Comparison of ENCODE assay signal across 9 cellular contexts in the genomic region with DNA sequence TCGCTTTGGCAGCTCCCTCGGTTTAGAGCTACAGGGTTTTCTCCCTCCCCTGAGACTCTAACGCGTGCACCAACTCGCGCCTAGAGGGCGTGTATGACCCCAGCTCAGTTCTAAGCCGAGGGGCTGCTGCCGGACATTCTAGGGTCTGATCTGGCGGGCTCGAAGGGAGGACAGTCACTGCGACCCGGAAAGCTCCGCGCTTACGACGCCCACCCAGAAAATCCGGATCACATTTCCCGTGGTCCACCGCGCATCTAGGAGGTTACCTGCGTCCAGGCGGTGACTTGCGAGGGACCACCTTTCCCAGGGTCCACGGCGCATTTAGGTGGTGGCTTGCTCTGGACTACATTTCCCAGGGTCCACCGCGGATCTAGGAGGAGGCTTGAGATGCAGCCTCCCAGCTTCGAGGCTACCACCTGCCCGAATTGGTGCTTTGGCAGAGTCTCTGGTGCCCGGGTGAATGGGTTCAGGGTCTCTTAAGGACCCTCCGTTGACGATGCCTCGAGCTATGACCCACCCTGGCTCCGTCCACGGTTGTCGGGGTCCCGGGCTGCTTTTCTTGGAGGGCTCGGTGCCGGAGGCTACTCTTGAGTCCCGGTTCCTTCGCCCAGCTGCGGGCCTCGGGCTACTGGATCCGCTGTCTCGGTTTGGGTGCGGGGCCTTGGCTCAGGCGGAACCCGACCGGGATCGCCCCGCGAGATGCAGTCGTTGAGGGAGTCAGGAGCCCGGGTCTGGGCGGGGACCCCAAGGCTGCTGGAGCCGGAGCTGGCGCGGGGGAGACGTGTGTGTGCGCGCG. TPM values are rescaled to one million over a fixed set of nuclear protein-coding genes. Genes with fewer than 3 reads are reported as not detected.
DNase-seq lines count a peak whose midpoint lies in the region; ATAC-seq and TF ChIP-seq lines count a peak whose summit lies in the region.
"Had no signal": no experiment of that assay in that cellular context is flagged by ENCODE, and none has a peak within 500 bp of the region (broad histone marks: within the 10 kb centered on the region; RNA-seq: fewer than 3 reads in every experiment).

No MANE protein-coding gene starts in this region.

- H3K4me3 ChIP-seq in breast epithelium (peak overlapping the region; percentile 21 to 62 (median 52)), endodermal cell (ENCODE audit: low read length) (peak overlapping the region; percentile 78), uterus (peak overlapping the region; percentile 16 to 24), MM.1S (ENCODE audit: low read length) (no peak overlapping the region)
- H3K4me3 ChIP-seq in effector memory CD4-positive, alpha-beta T cell (ENCODE audit: insufficient read depth, low read depth, low read length, poor library complexity, severe bottlenecking), result no peak overlapping the region

- H2AFZ ChIP-seq in MM.1S (ENCODE audit: low read length), result no peak overlapping the region

- H3K9me3 ChIP-seq in breast epithelium, result peaks cover 0 to 3% of the 10 kb centered on the region in 2 donors
- no peaks in the 10 kb centered on the region for H3K9me3 ChIP-seq in endodermal cell (ENCODE audit: control insufficient read depth, low read length)
- no peaks in the 10 kb centered on the region for H3K9me3 ChIP-seq in uterus
- peaks cover 3% of the 10 kb centered on the region for H3K9me3 ChIP-seq in effector memory CD4-positive, alpha-beta T cell (ENCODE audit: control insufficient read depth, low read length)
- no peaks in the 10 kb centered on the region for H3K9me3 ChIP-seq in MM.1S (replicated peaks; ENCODE audit: insufficient read depth, low read length)

- H3K9me2 ChIP-seq in MM.1S (replicated peaks; ENCODE audit: insufficient read depth, low read length), result no peaks in the 10 kb centered on the region

- H3K9ac ChIP-seq in endodermal cell (ENCODE audit: extremely low read depth, low read length, poor library complexity, severe bottlenecking) (no peak overlapping the region), MM.1S (ENCODE audit: low read length) (no peak overlapping the region)

- peaks cover 6% of the 10 kb centered on the region for H3K36me3 Mint-ChIP-seq in MCF 10A (ENCODE audit: insufficient read depth, unreplicated experiment)
- peaks cover 2% of the 10 kb centered on the region for H3K36me3 Mint-ChIP-seq in endodermal cell (ENCODE audit: low read depth)
- H3K36me3 Mint-ChIP-seq: IgD-negative memory B cell had no signal

- DNase-seq in breast epithelium (ENCODE audit: low spot score in 2 of 2), result no peak
- DNase-seq in MCF 10A (ENCODE audit: unreplicated experiment), result no peak
- peak; percentile 95 for DNase-seq in endodermal cell
- peak; percentile 8 for DNase-seq in midbrain (lab: John Stamatoyannopoulos, UW)
- DNase-seq in uterus, result no peak
- DNase-seq in effector memory CD4-positive, alpha-beta T cell, result no peak
- DNase-seq in MM.1S, result no peak

- no peaks in the 10 kb centered on the region for H4K20me1 ChIP-seq in MM.1S (ENCODE audit: insufficient read depth, low read length)

- H3K4me1 Mint-ChIP-seq in MCF 10A (ENCODE audit: insufficient read depth, unreplicated experiment) (no peaks in the 10 kb centered on the region), endodermal cell (peaks cover 22% of the 10 kb centered on the region)

- H3F3A ChIP-seq in MM.1S (ENCODE audit: insufficient read depth, low read length), result no peaks in the 10 kb centered on the region

- H3K36me3 ChIP-seq in breast epithelium (no peaks in the 10 kb centered on the region), endodermal cell (ENCODE audit: control insufficient read depth, insufficient read depth, low read length) (no peaks in the 10 kb centered on the region), uterus (no peaks in the 10 kb centered on the region), MM.1S (replicated peaks; ENCODE audit: insufficient read depth, low read length) (no peaks in the 10 kb centered on the region)
- no peaks in the 10 kb centered on the region for H3K36me3 ChIP-seq in effector memory CD4-positive, alpha-beta T cell (ENCODE audit: control insufficient read depth, insufficient read depth, low read length)

- POLR2A ChIA-PET in MCF 10A (lab: Yijun Ruan, JAX), result no interaction called here

- intact Hi-C loops in breast epithelium (cut with DNase I; ENCODE audit: low total_unique reads) (no loop called here), MCF 10A (cut with micrococcal nuclease) (no loop called here), uterus (cut with DNase I; ENCODE audit: low total_unique reads) (no loop called here)

- no peak for ATAC-seq in HG03442 (IDR thresholded peaks at IDR 0.05; ENCODE audit: unreplicated experiment)

- TF ChIP-seq POLR2A in breast epithelium (IDR thresholded peaks at IDR 0.05) (no peak), uterus (IDR thresholded peaks at IDR 0.05) (no peak)

- no peak overlapping the region for H3K4me2 ChIP-seq in MM.1S (ENCODE audit: low read depth, low read length)

- H3K27ac Mint-ChIP-seq in MCF 10A (ENCODE audit: low read depth, unreplicated experiment), result no peak overlapping the region
- peak overlapping the region; percentile 75 for H3K27ac Mint-ChIP-seq in endodermal cell

- H3K4me3 Mint-ChIP-seq in MCF 10A (ENCODE audit: unreplicated experiment) (no peak overlapping the region), endodermal cell (peak overlapping the region; percentile 62)

- no peaks in the 10 kb centered on the region for H3K79me2 ChIP-seq in MM.1S (ENCODE audit: low read length)

- BruUV-seq in MCF 10A (replicated peaks; lab: Mats Ljungman, UMichigan), result no TSS peak

- 63 to 64% methylated on average over 51 to 63 of the region's 63 CpGs for WGBS in endodermal cell (ENCODE audit: insufficient coverage in 1 of 2, insufficient read length in 1 of 2), 2 experiments

- no peak overlapping the region for H3K27ac ChIP-seq in breast epithelium
- no peak overlapping the region for H3K27ac ChIP-seq in endodermal cell (ENCODE audit: low read depth, low read length)
- no peak overlapping the region for H3K27ac ChIP-seq in uterus
- H3K27ac ChIP-seq in effector memory CD4-positive, alpha-beta T cell (ENCODE audit: insufficient read depth, low read length, poor library complexity, severe bottlenecking), result no peak overlapping the region
- H3K27ac ChIP-seq in MM.1S (ENCODE audit: low read length), result no peak overlapping the region

- H3K4me1 ChIP-seq in breast epithelium (no peaks in the 10 kb centered on the region), endodermal cell (ENCODE audit: control insufficient read depth, insufficient read depth, low read length) (no peaks in the 10 kb centered on the region), uterus (no peaks in the 10 kb centered on the region), MM.1S (ENCODE audit: low read length) (no peaks in the 10 kb centered on the region)
- no peaks in the 10 kb centered on the region for H3K4me1 ChIP-seq in effector memory CD4-positive, alpha-beta T cell (ENCODE audit: control insufficient read depth, insufficient read depth, low read length, poor library complexity, severe bottlenecking)

- CTCF ChIA-PET in MCF 10A (lab: Yijun Ruan, JAX), result no interaction called here

- no peak for TF ChIP-seq CTCF in breast epithelium (IDR thresholded peaks at IDR 0.05)
- no peak for TF ChIP-seq CTCF in MCF 10A (IDR thresholded peaks at IDR 0.05; ENCODE audit: unreplicated experiment)
- TF ChIP-seq CTCF in endodermal cell (conservative IDR thresholded peaks at IDR 0.05), result peak; percentile 63
- no peak for TF ChIP-seq CTCF in uterus (IDR thresholded peaks at IDR 0.05)
- no peak for TF ChIP-seq CTCF in MM.1S (IDR thresholded peaks at IDR 0.05; ENCODE audit: low read length)

- H3K27me3 Mint-ChIP-seq in MCF 10A (ENCODE audit: insufficient read depth, unreplicated experiment) (no peaks in the 10 kb centered on the region), endodermal cell (ENCODE audit: insufficient read depth) (peaks cover 13% of the 10 kb centered on the region)

- H3K27me3 ChIP-seq in breast epithelium, result no peaks in the 10 kb centered on the region
- H3K27me3 ChIP-seq in endodermal cell (ENCODE audit: control insufficient read depth, insufficient read depth, low read length, poor library complexity, severe bottlenecking), result no peaks in the 10 kb centered on the region
- no peaks in the 10 kb centered on the region for H3K27me3 ChIP-seq in uterus
- H3K27me3 ChIP-seq in effector memory CD4-positive, alpha-beta T cell (replicated peaks; ENCODE audit: control insufficient read depth, insufficient read depth, low read length, poor library complexity, severe bottlenecking), result no peaks in the 10 kb centered on the region
- H3K27me3 ChIP-seq in MM.1S (replicated peaks; ENCODE audit: insufficient read depth, low read length), result no peaks in the 10 kb centered on the region

- peaks cover 16% of the 10 kb centered on the region for H3K9me3 Mint-ChIP-seq in MCF 10A (ENCODE audit: unreplicated experiment)
- no peaks in the 10 kb centered on the region for H3K9me3 Mint-ChIP-seq in endodermal cell

RNA-seq across cellular contexts. Expression of a gene that starts 30.5 kb away (rescaled TPM):
- total RNA-seq in breast epithelium (100 to 1,000 TPM in 1 of 3 donors, 10 to 100 TPM in 2; 55.5 to 109 (median 78.7) TPM), MCF 10A (2022) (102 and 132 TPM in 2 replicates), endodermal cell (100 to 1,000 TPM; 105 to 128 TPM), uterus (100 to 1,000 TPM in 1 of 4 donors, 10 to 100 TPM in 3; 54.7 to 238 (median 84.2) TPM)
- 101 TPM for polyA plus RNA-seq in endodermal cell (2013, experiment 1 of 2)
- polyA plus RNA-seq in endodermal cell (2013, experiment 2 of 2), result 102 TPM

RNA-seq across cellular contexts. Expression of a gene that starts 30.9 kb away (rescaled TPM):
- total RNA-seq in breast epithelium, result 1 to 10 TPM; 4.3 to 7.8 (median 7.2) TPM
- total RNA-seq in MCF 10A (2022), result 2.9 and 3.6 TPM in 2 replicates
- 1 to 10 TPM; 1.6 to 2.7 TPM for total RNA-seq in endodermal cell
- 4.8 TPM for polyA plus RNA-seq in endodermal cell (2013, experiment 1 of 2)
- polyA plus RNA-seq in endodermal cell (2013, experiment 2 of 2), result 4.0 TPM
- total RNA-seq in uterus, result 10 to 100 TPM in 1 of 4 donors, 1 to 10 TPM in 3; 1.5 to 20.8 (median 6.1) TPM

Comparison
In these comparisons a context has a peak if more than half of its experiments do, and no peak if none do; other contexts are left out.
1. DNase-seq: peak in endodermal cell (single experiment) and midbrain (single experiment); none in breast epithelium (0 of 2), MCF 10A (single experiment), uterus (0 of 2), effector memory CD4-positive, alpha-beta T cell (0 of 3) and MM.1S (single experiment).
2. H3K4me3 ChIP-seq: peak in breast epithelium (3 of 3), endodermal cell (single experiment) and uterus (2 of 2); none in effector memory CD4-positive, alpha-beta T cell (single experiment) and MM.1S (single experiment).